In genomic region chr4:105267280-105267679, GRCh38 we compare ENCODE assay signal across 24 cellular contexts.
DNase-seq lines count a peak whose midpoint lies in the region; ATAC-seq, FAIRE-seq and TF ChIP-seq lines count a peak whose summit lies in the region.
"Had no signal": no experiment of that assay in that cellular context is flagged by ENCODE, and none has a peak within 500 bp of the region (broad histone marks: within the 10 kb centered on the region; RNA-seq: fewer than 3 reads in every experiment).

No MANE protein-coding gene starts in this region.

- H3K27me3 Mint-ChIP-seq in central memory CD8-positive, alpha-beta T cell = no peaks in the 10 kb centered on the region
- H3K27me3 Mint-ChIP-seq in natural killer cell (ENCODE audit: low read depth in 2 of 2) = no peaks in the 10 kb centered on the region
- H3K27me3 Mint-ChIP-seq: B cell; CD4-positive, CD25-positive, alpha-beta regulatory T cell; CD8-positive, alpha-beta memory T cell had no signal

- H3K4me1 ChIP-seq in small intestine (ENCODE audit: control insufficient read depth in 2 of 2, insufficient read depth in 1 of 2, low read depth in 1 of 2, low read length in 1 of 2) (no peaks in the 10 kb centered on the region), adrenal gland (replicated peaks in 1 of 2) (no peaks in the 10 kb centered on the region)
- H3K4me1 ChIP-seq: BLaER1 had no signal

- 91 to 95% (median 93%) methylated on average over 3 of the region's 3 CpGs for WGBS in small intestine, 3 donors
- WGBS in adrenal gland, 4 donors = 94 to 98% (median 97%) methylated on average over 3 of the region's 3 CpGs

- no peak overlapping the region for H3K4me3 Mint-ChIP-seq in central memory CD8-positive, alpha-beta T cell
- peak overlapping the region; percentile 76 for H3K4me3 Mint-ChIP-seq in natural killer cell
- H3K4me3 Mint-ChIP-seq: B cell; CD4-positive, CD25-positive, alpha-beta regulatory T cell; CD8-positive, alpha-beta memory T cell; H9 had no signal

- H3K27ac ChIP-seq in small intestine (ENCODE audit: low read depth in 1 of 2, low read length in 1 of 2) = no peak overlapping the region
- H3K27ac ChIP-seq in adrenal gland = no peak overlapping the region
- H3K27ac ChIP-seq: 22Rv1, BLaER1, C4-2B, GM23248 had no signal

- H3K9me3 Mint-ChIP-seq in central memory CD8-positive, alpha-beta T cell = no peaks in the 10 kb centered on the region
- H3K9me3 Mint-ChIP-seq in natural killer cell = peaks cover 0 to 1% of the 10 kb centered on the region in 2 donors
- H3K9me3 Mint-ChIP-seq: CD8-positive, alpha-beta memory T cell; H9 had no signal

- no peak for TF ChIP-seq POLR2A in adrenal gland (IDR thresholded peaks at IDR 0.05)

- TF ChIP-seq CTCF in natural killer cell (IDR thresholded peaks at IDR 0.05) (no peak), adrenal gland (IDR thresholded peaks at IDR 0.05) (no peak)

- no peak overlapping the region for H3K4me3 ChIP-seq in small intestine (ENCODE audit: low read depth in 1 of 2, low read length in 2 of 2)
- H3K4me3 ChIP-seq in adrenal gland = no peak overlapping the region
- H3K4me3 ChIP-seq: BLaER1, GM23248 had no signal

- H3K27ac Mint-ChIP-seq in central memory CD8-positive, alpha-beta T cell (ENCODE audit: low read depth) = peak overlapping the region; percentile 42
- peak overlapping the region; percentile 74 to 86 for H3K27ac Mint-ChIP-seq in natural killer cell
- H3K27ac Mint-ChIP-seq: B cell; CD4-positive, CD25-positive, alpha-beta regulatory T cell; H9 had no signal

- H3K36me3 ChIP-seq in small intestine (ENCODE audit: control insufficient read depth in 2 of 2, insufficient read depth in 2 of 2, low read length in 2 of 2) (peaks cover 10 to 12% of the 10 kb centered on the region in 2 donors), adrenal gland (replicated peaks in 1 of 2) (peaks cover 0 to 17% of the 10 kb centered on the region in 2 donors)

- peaks cover 25% of the 10 kb centered on the region for H3K4me1 Mint-ChIP-seq in central memory CD8-positive, alpha-beta T cell
- peaks cover 58 to 61% of the 10 kb centered on the region in 2 donors for H3K4me1 Mint-ChIP-seq in natural killer cell
- H3K4me1 Mint-ChIP-seq: H9 had no signal

- peaks cover 12% of the 10 kb centered on the region for H3K36me3 Mint-ChIP-seq in central memory CD8-positive, alpha-beta T cell (ENCODE audit: insufficient read depth)
- H3K36me3 Mint-ChIP-seq in natural killer cell = peaks cover 34% of the 10 kb centered on the region

- FAIRE-seq in islet of Langerhans (lab: Jason Lieb, UNC) = peak; percentile 56
- FAIRE-seq in small intestine (lab: Jason Lieb, UNC) = peak; percentile 91
- FAIRE-seq: D721Med, GM12891, GM18507, GM19239, H1 had no signal

- H3K9me3 ChIP-seq in small intestine (ENCODE audit: control insufficient read depth, low read depth) (no peaks in the 10 kb centered on the region), adrenal gland (replicated peaks in 1 of 3) (no peaks in the 10 kb centered on the region)

- no peak for ATAC-seq in central memory CD8-positive, alpha-beta T cell (replicated peaks; ENCODE audit: extremely low read depth, poor library complexity, severe bottlenecking)
- peak in 1 of 3 donors; percentile 63 for ATAC-seq in natural killer cell
- ATAC-seq in GM18873 (IDR thresholded peaks at IDR 0.05; ENCODE audit: low FRiP score, unreplicated experiment) = no peak
- ATAC-seq: HCT116 had no signal

- DNase-seq in central memory CD8-positive, alpha-beta T cell (ENCODE audit: low spot score in 2 of 2) = no peak
- DNase-seq in natural killer cell (no peak), small intestine (no peak), adrenal gland (no peak), H4 (ENCODE audit: low spot score) (no peak)
- DNase-seq: CD4-positive, CD25-positive, alpha-beta regulatory T cell; CD8-positive, alpha-beta memory T cell; DMS 273 treated with DMSO at 0.1 percent for 48 hours; DMS79 treated with DMSO at 0.1 percent for 48 hours; GF-D8; GM23248; H9 had no signal

- H3K27me3 ChIP-seq in small intestine (ENCODE audit: control insufficient read depth in 2 of 2, insufficient read depth in 2 of 2, low read length in 2 of 2) (no peaks in the 10 kb centered on the region), adrenal gland (no peaks in the 10 kb centered on the region)
- H3K27me3 ChIP-seq: BLaER1 had no signal

- intact Hi-C loops in natural killer cell (cut with micrococcal nuclease) (no loop called here), adrenal gland (cut with DNase I) (no loop called here)
